21 cellular contexts compared by ENCODE assay signal in genomic region chrX:156004740-156005139, GRCh38. TPM values are rescaled to one million over a fixed set of nuclear protein-coding genes. Genes with fewer than 3 reads are reported as not detected.
"Had no signal": no experiment of that assay in that cellular context is flagged by ENCODE, and none has a peak within 500 bp of the region (broad histone marks: within the 10 kb centered on the region; RNA-seq: fewer than 3 reads in every experiment).

No MANE protein-coding gene starts in this region.

- H3K9me3 ChIP-seq: esophagus muscularis mucosa, gastroesophageal sphincter, heart right ventricle, left ventricle myocardium inferior, prostate gland, right atrium auricular region, stomach had no signal

- H3K36me3 ChIP-seq: esophagus muscularis mucosa, gastroesophageal sphincter, heart right ventricle, left ventricle myocardium inferior, prostate gland, right atrium auricular region, stomach had no signal

- ATAC-seq: gastroesophageal sphincter; heart right ventricle; stimulated activated effector memory CD8-positive, alpha-beta T cell treated with anti-CD3 and anti-CD28 coated beads, Interleukin-12 subunit alpha, Interleukin-12 subunit beta, amount 100 ng/mL, for 72 hours had no signal

- H3K27me3 ChIP-seq: esophagus muscularis mucosa, gastroesophageal sphincter, heart right ventricle, right atrium auricular region, stomach had no signal

- FAIRE-seq: small intestine had no signal

- H3K27ac ChIP-seq: esophagus muscularis mucosa, gastroesophageal sphincter, heart right ventricle, left ventricle myocardium inferior, prostate gland, right atrium auricular region, stomach had no signal

- DNase-seq: activated B cell treated with CpG ODN at 0.5 μM for 24 hours; activated CD4-positive, alpha-beta T cell treated with anti-CD3 and anti-CD28 coated beads for 48 hours; activated T-cell treated with anti-CD3 and anti-CD28 coated beads, Interleukin-2, amount 50 U/mL, for 1 hour; effector CD4-positive, alpha-beta T cell; heart right ventricle; kidney glomerular epithelial cell; left ventricle myocardium inferior; mammary epithelial cell; small intestine; stimulated activated CD4-positive, alpha-beta T cell treated with anti-CD3 and anti-CD28 coated beads, Interleukin-4, amount 100 ng/mL, for 24 hours; stomach; SW 1271; trophoblast cell had no signal

- H3K4me3 ChIP-seq: esophagus muscularis mucosa, gastroesophageal sphincter, heart right ventricle, left ventricle myocardium inferior, prostate gland, right atrium auricular region, stomach had no signal

- H3K4me1 ChIP-seq: esophagus muscularis mucosa, gastroesophageal sphincter, left ventricle myocardium inferior, prostate gland, right atrium auricular region, stomach had no signal

RNA-seq across cellular contexts. Expression of gene IL9R, which starts 7.2 kb away (rescaled TPM):
- total RNA-seq: left ventricle myocardium inferior, myocyte, omental fat pad, right atrium auricular region had no signal
- polyA plus RNA-seq: neural cell had no signal
